Comparison of ENCODE assay signal across 13 cellular contexts in the genomic region with DNA sequence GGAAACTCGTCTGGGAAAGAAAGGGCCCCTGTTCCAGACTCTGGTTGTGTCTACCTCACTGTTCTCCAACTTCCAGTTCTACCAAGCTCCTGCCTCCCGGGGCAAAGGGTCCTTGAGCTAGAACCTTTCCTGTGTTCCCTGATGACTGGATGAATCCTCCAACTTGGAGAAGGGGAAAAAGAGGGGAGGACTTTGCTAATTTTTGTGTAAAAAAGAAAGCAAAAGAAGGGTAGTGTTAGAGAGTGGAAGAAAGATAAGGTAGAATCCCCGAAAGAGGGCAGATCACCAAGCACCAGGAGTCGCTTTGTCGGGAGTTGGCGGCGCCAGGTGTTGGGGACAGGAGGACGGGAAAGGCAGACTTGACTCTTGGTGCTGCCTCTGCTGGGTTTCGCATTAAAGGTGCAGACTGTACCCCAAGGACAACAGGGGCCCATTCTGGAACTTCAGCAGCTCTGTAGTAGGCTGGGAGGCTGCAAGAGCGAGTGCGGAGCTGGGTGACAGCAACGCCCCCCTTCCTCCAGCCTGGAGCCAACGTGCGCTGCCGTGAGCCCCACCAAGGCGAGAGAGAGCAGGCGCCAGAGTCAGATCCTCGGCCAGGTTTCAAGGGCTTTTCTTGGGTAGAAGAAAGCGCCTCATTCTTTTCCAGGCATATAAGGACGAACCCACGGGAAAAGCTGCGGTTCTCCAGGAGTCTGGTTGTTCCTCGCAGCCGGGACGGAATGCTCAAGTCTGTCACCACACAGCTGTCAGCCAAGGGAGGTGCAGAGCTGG. TPM values are rescaled to one million over a fixed set of nuclear protein-coding genes. Genes with fewer than 3 reads are reported as not detected.
A peak's percentile ranks its signal among the peaks of the same experiment; 100 is the strongest.
DNase-seq lines count a peak whose midpoint lies in the region; ATAC-seq and TF ChIP-seq lines count a peak whose summit lies in the region.
"Had no signal": no experiment of that assay in that cellular context is flagged by ENCODE, and none has a peak within 500 bp of the region (broad histone marks: within the 10 kb centered on the region; RNA-seq: fewer than 3 reads in every experiment).

No MANE protein-coding gene starts in this region.

- peak overlapping the region; percentile 25 for H3K4me3 Mint-ChIP-seq in activated naive CD8-positive, alpha-beta T cell
- H3K4me3 Mint-ChIP-seq in activated naive CD8-positive, alpha-beta T cell treated with anti-CD3 and anti-CD28 coated beads, Interleukin-2, amount 50 U/mL, for 24 hours = no peak overlapping the region
- H3K4me3 Mint-ChIP-seq in mesothelial cell of epicardium = peak overlapping the region; percentile 76
- H3K4me3 Mint-ChIP-seq in immature natural killer cell = peak overlapping the region in 1 of 5 donors; percentile 26
- H3K4me3 Mint-ChIP-seq: stimulated activated naive B cell treated with anti-CD40 and anti-IgM and Interleukin-4, amounts not matched to agents 10 μg/mL and 1 μg/mL and 100 μg/mL, for 72 hours had no signal

- no peak for ATAC-seq in activated naive CD8-positive, alpha-beta T cell treated with anti-CD3 and anti-CD28 coated beads, Interleukin-2, amount 50 U/mL, for 24 hours
- ATAC-seq in upper lobe of left lung (ENCODE audit: low FRiP score in 2 of 2) = peak in 1 of 2 donors; percentile 54
- ATAC-seq: naive thymus-derived CD4-positive, alpha-beta T cell; stimulated activated naive B cell treated with anti-CD40 and anti-IgM and Interleukin-4, amounts not matched to agents 10 μg/mL and 1 μg/mL and 100 μg/mL, for 72 hours had no signal

- no peak for TF ChIP-seq POLR2A in upper lobe of left lung (IDR thresholded peaks at IDR 0.05)

- H3K4me1 ChIP-seq in upper lobe of left lung = peaks cover 0 to 26% (median 9%) of the 10 kb centered on the region in 4 donors
- no peaks in the 10 kb centered on the region for H3K4me1 ChIP-seq in SJCRH30
- H3K4me1 ChIP-seq: BLaER1 treated with 17β-estradiol and CSF1 and Interleukin-3, amounts not matched to agents 10 nM and 100 nM had no signal

- no peaks in the 10 kb centered on the region for H3K9me3 Mint-ChIP-seq in activated naive CD8-positive, alpha-beta T cell (ENCODE audit: low read depth)
- no peaks in the 10 kb centered on the region for H3K9me3 Mint-ChIP-seq in activated naive CD8-positive, alpha-beta T cell treated with anti-CD3 and anti-CD28 coated beads, Interleukin-2, amount 50 U/mL, for 24 hours
- no peaks in the 10 kb centered on the region for H3K9me3 Mint-ChIP-seq in mesothelial cell of epicardium
- H3K9me3 Mint-ChIP-seq in immature natural killer cell = peaks cover 0 to 2% (median 0%) of the 10 kb centered on the region in 6 donors
- H3K9me3 Mint-ChIP-seq: stimulated activated naive B cell treated with anti-CD40 and anti-IgM and Interleukin-4, amounts not matched to agents 10 μg/mL and 1 μg/mL and 100 μg/mL, for 72 hours had no signal

- no peaks in the 10 kb centered on the region for H3K9me3 ChIP-seq in upper lobe of left lung
- no peaks in the 10 kb centered on the region for H3K9me3 ChIP-seq in SJCRH30 (replicated peaks)

- TF ChIP-seq CTCF in mesothelial cell of epicardium (IDR thresholded peaks at IDR 0.05; ENCODE audit: unreplicated experiment) (no peak), upper lobe of left lung (IDR thresholded peaks at IDR 0.05) (no peak)

- no peak overlapping the region for H3K27ac Mint-ChIP-seq in activated naive CD8-positive, alpha-beta T cell
- no peak overlapping the region for H3K27ac Mint-ChIP-seq in activated naive CD8-positive, alpha-beta T cell treated with anti-CD3 and anti-CD28 coated beads, Interleukin-2, amount 50 U/mL, for 24 hours
- H3K27ac Mint-ChIP-seq in mesothelial cell of epicardium (no peak overlapping the region), immature natural killer cell (no peak overlapping the region)
- H3K27ac Mint-ChIP-seq: naive thymus-derived CD4-positive, alpha-beta T cell; stimulated activated naive B cell treated with anti-CD40 and anti-IgM and Interleukin-4, amounts not matched to agents 10 μg/mL and 1 μg/mL and 100 μg/mL, for 72 hours had no signal

- peaks cover 41% of the 10 kb centered on the region for H3K27me3 Mint-ChIP-seq in activated naive CD8-positive, alpha-beta T cell
- peaks cover 57% of the 10 kb centered on the region for H3K27me3 Mint-ChIP-seq in activated naive CD8-positive, alpha-beta T cell treated with anti-CD3 and anti-CD28 coated beads, Interleukin-2, amount 50 U/mL, for 24 hours
- H3K27me3 Mint-ChIP-seq in mesothelial cell of epicardium (ENCODE audit: low read depth) (peaks cover 69% of the 10 kb centered on the region), immature natural killer cell (ENCODE audit: low read depth in 3 of 3) (peaks cover 10 to 43% (median 20%) of the 10 kb centered on the region in 3 donors)

- H3K36me3 ChIP-seq in upper lobe of left lung (no peaks in the 10 kb centered on the region), SJCRH30 (no peaks in the 10 kb centered on the region)
- H3K36me3 ChIP-seq: BLaER1 treated with 17β-estradiol and CSF1 and Interleukin-3, amounts not matched to agents 10 nM and 100 nM had no signal

- in situ Hi-C loops in KBM-7 (cut with MboI; ENCODE audit: low pct_unique_long_range_greater_than_20kb, low sequenced_read_pairs) = no loop called here

- no peaks in the 10 kb centered on the region for H3K36me3 Mint-ChIP-seq in activated naive CD8-positive, alpha-beta T cell
- H3K36me3 Mint-ChIP-seq in activated naive CD8-positive, alpha-beta T cell treated with anti-CD3 and anti-CD28 coated beads, Interleukin-2, amount 50 U/mL, for 24 hours (ENCODE audit: low read depth) = no peaks in the 10 kb centered on the region
- H3K36me3 Mint-ChIP-seq in mesothelial cell of epicardium (no peaks in the 10 kb centered on the region), immature natural killer cell (no peaks in the 10 kb centered on the region)
- H3K36me3 Mint-ChIP-seq: naive thymus-derived CD4-positive, alpha-beta T cell; stimulated activated naive B cell treated with anti-CD40 and anti-IgM and Interleukin-4, amounts not matched to agents 10 μg/mL and 1 μg/mL and 100 μg/mL, for 72 hours had no signal

- peak overlapping the region; percentile 24 to 58 (median 52) for H3K4me3 ChIP-seq in upper lobe of left lung
- H3K4me3 ChIP-seq in SJCRH30 = no peak overlapping the region

- DNase-seq in activated naive CD8-positive, alpha-beta T cell treated with anti-CD3 and anti-CD28 coated beads, Interleukin-2, amount 50 U/mL, for 24 hours = no peak
- DNase-seq in ecto neural progenitor cell (ENCODE audit: low spot score) = peak; percentile 61
- no peak for DNase-seq in mesothelial cell of epicardium (ENCODE audit: low spot score in 2 of 2, unreplicated experiment in 2 of 2)
- DNase-seq in upper lobe of left lung = peak in 1 of 2 donors; percentile 28
- DNase-seq in SJCRH30 = no peak
- DNase-seq in immature natural killer cell = no peak
- DNase-seq in KBM-7 = no peak
- DNase-seq: naive thymus-derived CD4-positive, alpha-beta T cell; NCI-H1930; stimulated activated naive B cell treated with anti-CD40 and anti-IgM and Interleukin-4, amounts not matched to agents 10 μg/mL and 1 μg/mL and 100 μg/mL, for 72 hours had no signal

- H3K27ac ChIP-seq in upper lobe of left lung = peak overlapping the region in 1 of 4 donors; percentile 82
- H3K27ac ChIP-seq in SJCRH30 = no peak overlapping the region
- H3K27ac ChIP-seq: BLaER1 treated with 17β-estradiol and CSF1 and Interleukin-3, amounts not matched to agents 10 nM and 100 nM; VCaP had no signal

- WGBS in upper lobe of left lung, 2 donors = 16 to 21% methylated on average over 14 to 25 of the region's 25 CpGs

- H3K27me3 ChIP-seq in upper lobe of left lung (peaks cover 0 to 18% (median 6%) of the 10 kb centered on the region in 4 donors), SJCRH30 (no peaks in the 10 kb centered on the region)
- H3K27me3 ChIP-seq: BLaER1 treated with 17β-estradiol and CSF1 and Interleukin-3, amounts not matched to agents 10 nM and 100 nM had no signal

- TF ChIP-seq EP300 in upper lobe of left lung (IDR thresholded peaks at IDR 0.05) = no peak

- peaks cover 14% of the 10 kb centered on the region for H3K4me1 Mint-ChIP-seq in activated naive CD8-positive, alpha-beta T cell (ENCODE audit: low read depth)
- peaks cover 10% of the 10 kb centered on the region for H3K4me1 Mint-ChIP-seq in activated naive CD8-positive, alpha-beta T cell treated with anti-CD3 and anti-CD28 coated beads, Interleukin-2, amount 50 U/mL, for 24 hours
- peaks cover 26% of the 10 kb centered on the region for H3K4me1 Mint-ChIP-seq in mesothelial cell of epicardium
- peaks cover 6 to 8% of the 10 kb centered on the region in 2 donors for H3K4me1 Mint-ChIP-seq in immature natural killer cell

RNA-seq across cellular contexts. Expression of a gene that starts 1.7 kb away (rescaled TPM):
- total RNA-seq in mesothelial cell of epicardium (3.9 to 5.1 TPM (median 4.9 TPM) in 3 replicates), upper lobe of left lung (1 to 10 TPM in 5 of 6 donors, under 1 TPM in 1; 0.89 to 6.1 (median 1.9) TPM)
- 0.03 and 0.47 TPM in 2 replicates for total RNA-seq in SJCRH30 (2014; rRNA removed; shearing (Covaris generic))
- polyA plus RNA-seq in immature natural killer cell = under 1 TPM; 0.17 to 0.54 (median 0.30) TPM
- total RNA-seq: naive thymus-derived CD4-positive, alpha-beta T cell had no signal
